ENCODE assay signal across 22 cellular contexts in genomic region chr5:43685271-43685950, GRCh38.
A peak's percentile ranks its signal among the peaks of the same experiment; 100 is the strongest.
DNase-seq lines count a peak whose midpoint lies in the region; ATAC-seq and TF ChIP-seq lines count a peak whose summit lies in the region.
"Had no signal": no experiment of that assay in that cellular context is flagged by ENCODE, and none has a peak within 500 bp of the region (broad histone marks: within the 10 kb centered on the region; RNA-seq: fewer than 3 reads in every experiment).

No MANE protein-coding gene starts in this region.

- intact Hi-C loops in gastrocnemius medialis (cut with DNase I; ENCODE audit: low total_unique reads), result no loop called here

- H3K9ac ChIP-seq in GM23248, result no peak overlapping the region

- ATAC-seq in gastrocnemius medialis (no peak), omental fat pad (ENCODE audit: low FRiP score) (no peak), GM19397 (IDR thresholded peaks at IDR 0.05; ENCODE audit: unreplicated experiment) (no peak), HG03432 (IDR thresholded peaks at IDR 0.05; ENCODE audit: unreplicated experiment) (no peak)
- no peak for ATAC-seq in stimulated activated effector memory CD8-positive, alpha-beta T cell treated with anti-CD3 and anti-CD28 coated beads, Interleukin-12 subunit alpha, Interleukin-12 subunit beta, amount 100 ng/mL, for 72 hours
- ATAC-seq: HCT116; naive thymus-derived CD4-positive, alpha-beta T cell; stimulated activated memory B cell treated with anti-CD40 and anti-IgM and Interleukin-4, amounts not matched to agents 10 μg/mL and 1 μg/mL and 100 μg/mL, for 72 hours had no signal

- H2AFZ ChIP-seq in GM23248, result no peak overlapping the region

- no peaks in the 10 kb centered on the region for H3K27me3 ChIP-seq in GM23248 (replicated peaks; ENCODE audit: insufficient read depth)
- no peaks in the 10 kb centered on the region for H3K27me3 ChIP-seq in gastrocnemius medialis
- H3K27me3 ChIP-seq: brain microvascular endothelial cell had no signal

- no peaks in the 10 kb centered on the region for H3K9me3 ChIP-seq in GM23248 (ENCODE audit: low read depth)
- no peaks in the 10 kb centered on the region for H3K9me3 ChIP-seq in gastrocnemius medialis

- H3K4me1 Mint-ChIP-seq in stimulated activated effector memory CD8-positive, alpha-beta T cell treated with anti-CD3 and anti-CD28 coated beads, Interleukin-12 subunit alpha, Interleukin-12 subunit beta, amount 100 ng/mL, for 72 hours, result peaks cover 5% of the 10 kb centered on the region
- H3K4me1 Mint-ChIP-seq: activated CD4-positive, alpha-beta memory T cell treated with anti-CD3 and anti-CD28 coated beads, Interleukin-2, amount 10 ng/mL, durations not matched to agents 7 days and 5 days; mesothelial cell of epicardium; stimulated activated memory B cell treated with anti-CD40 and anti-IgM and Interleukin-4, amounts not matched to agents 10 μg/mL and 1 μg/mL and 100 μg/mL, for 72 hours had no signal

- no peak overlapping the region for H3K27ac ChIP-seq in GM23248
- H3K27ac ChIP-seq in gastrocnemius medialis, result peak overlapping the region; percentile 50 to 68 (median 54)
- H3K27ac ChIP-seq: brain microvascular endothelial cell, C4-2B had no signal

- H4K20me1 ChIP-seq in GM23248 (ENCODE audit: insufficient read depth), result no peaks in the 10 kb centered on the region

- TF ChIP-seq POLR2A in gastrocnemius medialis (IDR thresholded peaks at IDR 0.05), result no peak

- DNase-seq in GM23248, result peak; percentile 17
- DNase-seq in NCI-H748 treated with DMSO at 0.1 percent for 48 hours (lab: John Stamatoyannopoulos, UW), result peak; percentile 80
- DNase-seq in dedifferentiated amniotic fluid mesenchymal stem cell (ENCODE audit: extremely low spot score), result peak; percentile 36
- no peak for DNase-seq in gastrocnemius medialis
- no peak for DNase-seq in omental fat pad (ENCODE audit: low spot score)
- DNase-seq in stimulated activated effector memory CD8-positive, alpha-beta T cell treated with anti-CD3 and anti-CD28 coated beads, Interleukin-12 subunit alpha, Interleukin-12 subunit beta, amount 100 ng/mL, for 72 hours (ENCODE audit: low spot score in 2 of 2), result no peak
- DNase-seq: ACHN; activated CD4-positive, alpha-beta memory T cell treated with anti-CD3 and anti-CD28 coated beads, Interleukin-2, amount 10 ng/mL, durations not matched to agents 7 days and 5 days; activated CD4-positive, CD25-positive, alpha-beta regulatory T cell treated with anti-CD3 and anti-CD28 coated beads, Interleukin-2, amount 50 U/mL, for 72 hours; brain microvascular endothelial cell; Calu3; head of caudate nucleus; naive thymus-derived CD4-positive, alpha-beta T cell; NCI-H2107; nucleus accumbens had no signal

- TF ChIP-seq CTCF in gastrocnemius medialis (IDR thresholded peaks at IDR 0.05 in 4 of 5, conservative IDR thresholded peaks at IDR 0.05 in 1 of 5) (no peak), omental fat pad (IDR thresholded peaks at IDR 0.05) (no peak)

- H3K79me2 ChIP-seq in GM23248 (ENCODE audit: insufficient read depth), result no peaks in the 10 kb centered on the region

- no peak overlapping the region for H3K4me2 ChIP-seq in GM23248 (ENCODE audit: unreplicated experiment)
- H3K4me2 ChIP-seq: smooth muscle cell had no signal

- H3K4me1 ChIP-seq in GM23248 (ENCODE audit: insufficient read depth), result peaks cover 7% of the 10 kb centered on the region; the same call in 1 of the 2 replicates
- H3K4me1 ChIP-seq in gastrocnemius medialis, result peaks cover 39 to 49% of the 10 kb centered on the region in 2 donors

- peaks cover 3% of the 10 kb centered on the region for H3K9me3 Mint-ChIP-seq in stimulated activated effector memory CD8-positive, alpha-beta T cell treated with anti-CD3 and anti-CD28 coated beads, Interleukin-12 subunit alpha, Interleukin-12 subunit beta, amount 100 ng/mL, for 72 hours

- H3K4me3 Mint-ChIP-seq in stimulated activated effector memory CD8-positive, alpha-beta T cell treated with anti-CD3 and anti-CD28 coated beads, Interleukin-12 subunit alpha, Interleukin-12 subunit beta, amount 100 ng/mL, for 72 hours, result no peak overlapping the region
- H3K4me3 Mint-ChIP-seq: activated CD4-positive, alpha-beta memory T cell treated with anti-CD3 and anti-CD28 coated beads, Interleukin-2, amount 10 ng/mL, durations not matched to agents 7 days and 5 days; mesothelial cell of epicardium; naive thymus-derived CD4-positive, alpha-beta T cell; stimulated activated memory B cell treated with anti-CD40 and anti-IgM and Interleukin-4, amounts not matched to agents 10 μg/mL and 1 μg/mL and 100 μg/mL, for 72 hours had no signal

- in situ Hi-C loops in GM23248 (cut with MboI), result no loop called here
- in situ Hi-C loops in gastrocnemius medialis (cut with MboI; ENCODE audit: low sequenced_read_pairs in 4 of 4), result no loop called here

- H3K36me3 ChIP-seq in GM23248 (ENCODE audit: low read depth) (0 out of 2 replicates have a peak, but pooled peaks cover 5% of the 10 kb centered on the region), gastrocnemius medialis (no peaks in the 10 kb centered on the region)
- H3K36me3 ChIP-seq: brain microvascular endothelial cell had no signal

- H3K4me3 ChIP-seq in GM23248, result no peak overlapping the region
- H3K4me3 ChIP-seq in gastrocnemius medialis, result no peak overlapping the region
- H3K4me3 ChIP-seq: smooth muscle cell had no signal

- no peaks in the 10 kb centered on the region for H3K9me2 ChIP-seq in GM23248 (ENCODE audit: insufficient read depth)

- H3K27ac Mint-ChIP-seq in stimulated activated effector memory CD8-positive, alpha-beta T cell treated with anti-CD3 and anti-CD28 coated beads, Interleukin-12 subunit alpha, Interleukin-12 subunit beta, amount 100 ng/mL, for 72 hours, result no peak overlapping the region
- H3K27ac Mint-ChIP-seq: activated CD4-positive, alpha-beta memory T cell treated with anti-CD3 and anti-CD28 coated beads, Interleukin-2, amount 10 ng/mL, durations not matched to agents 7 days and 5 days; mesothelial cell of epicardium; naive thymus-derived CD4-positive, alpha-beta T cell; stimulated activated memory B cell treated with anti-CD40 and anti-IgM and Interleukin-4, amounts not matched to agents 10 μg/mL and 1 μg/mL and 100 μg/mL, for 72 hours had no signal

- H3F3A ChIP-seq in GM23248 (ENCODE audit: insufficient read depth), result no peaks in the 10 kb centered on the region

- peaks cover 51% of the 10 kb centered on the region for H3K36me3 Mint-ChIP-seq in stimulated activated effector memory CD8-positive, alpha-beta T cell treated with anti-CD3 and anti-CD28 coated beads, Interleukin-12 subunit alpha, Interleukin-12 subunit beta, amount 100 ng/mL, for 72 hours

Comparison
In these comparisons a context has a peak if more than half of its experiments do, and no peak if none do; other contexts are left out.
1. DNase-seq: peak in GM23248 (single experiment), NCI-H748 treated with DMSO at 0.1 percent for 48 hours (single experiment) and dedifferentiated amniotic fluid mesenchymal stem cell (single experiment); none in gastrocnemius medialis (0 of 2), omental fat pad (single experiment) and stimulated activated effector memory CD8-positive, alpha-beta T cell treated with anti-CD3 and anti-CD28 coated beads, Interleukin-12 subunit alpha, Interleukin-12 subunit beta, amount 100 ng/mL, for 72 hours (0 of 2).